ENCODE assay signal across 20 cellular contexts in the genomic region with DNA sequence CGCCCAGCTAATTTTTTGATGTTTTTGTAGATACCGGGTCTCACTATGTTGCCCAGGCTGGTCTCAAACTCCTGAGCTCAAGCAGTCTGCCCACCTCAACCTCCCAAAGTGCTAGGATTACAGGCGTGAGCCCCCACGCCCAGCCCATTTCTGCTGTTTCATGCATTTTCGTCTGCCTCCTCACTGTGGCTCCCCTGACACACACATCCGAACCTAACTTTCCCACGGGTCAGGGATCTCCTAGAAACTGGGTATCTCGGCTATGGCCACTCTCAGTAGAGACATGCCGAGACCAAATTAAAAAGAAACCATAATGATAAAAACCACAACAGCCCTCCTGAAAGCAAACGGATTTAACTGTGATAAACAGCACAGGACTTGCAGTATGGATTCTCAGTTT. TPM values are rescaled to one million over a fixed set of nuclear protein-coding genes. Genes with fewer than 3 reads are reported as not detected.
"Had no signal": no experiment of that assay in that cellular context is flagged by ENCODE, and none has a peak within 500 bp of the region (broad histone marks: within the 10 kb centered on the region; RNA-seq: fewer than 3 reads in every experiment).

No MANE protein-coding gene starts in this region.

RNA-seq across cellular contexts. Expression of a gene that starts 9.3 kb away (rescaled TPM):
- total RNA-seq: hepatocyte, kidney epithelial cell, left ventricle myocardium inferior, lower leg skin, lung, mesothelial cell of epicardium, mononuclear cell, occipital lobe, osteocyte, posterior vena cava, psoas muscle, skeletal muscle tissue, smooth muscle cell, stomach, testis, thyroid gland, transverse colon, upper lobe of left lung, urinary bladder, vagina had no signal

RNA-seq across cellular contexts. Expression of a gene that starts 28.5 kb away (rescaled TPM):
- total RNA-seq: hepatocyte, kidney epithelial cell, left ventricle myocardium inferior, lower leg skin, lung, mesothelial cell of epicardium, mononuclear cell, occipital lobe, osteocyte, posterior vena cava, psoas muscle, skeletal muscle tissue, smooth muscle cell, stomach, testis, thyroid gland, transverse colon, upper lobe of left lung, urinary bladder, vagina had no signal

RNA-seq across cellular contexts. Expression of a gene that starts 46.8 kb away (rescaled TPM):
- total RNA-seq: hepatocyte, kidney epithelial cell, left ventricle myocardium inferior, lung, mesothelial cell of epicardium, mononuclear cell, occipital lobe, osteocyte, posterior vena cava, psoas muscle, skeletal muscle tissue, smooth muscle cell, stomach, thyroid gland, transverse colon, upper lobe of left lung, urinary bladder, vagina had no signal

RNA-seq across cellular contexts. Expression of a gene that starts 47.5 kb away (rescaled TPM):
- total RNA-seq: hepatocyte, kidney epithelial cell, osteocyte, smooth muscle cell, stomach, transverse colon, vagina had no signal
